In genomic region chr13:98649861-98650260, GRCh38 we compare ENCODE assay signal across 15 cellular contexts.
DNase-seq lines count a peak whose midpoint lies in the region; TF ChIP-seq lines count a peak whose summit lies in the region.
"Had no signal": no experiment of that assay in that cellular context is flagged by ENCODE, and none has a peak within 500 bp of the region (broad histone marks: within the 10 kb centered on the region; RNA-seq: fewer than 3 reads in every experiment).

No MANE protein-coding gene starts in this region.

- H3K27me3 ChIP-seq in Caco-2 (replicated peaks; ENCODE audit: control insufficient read depth, insufficient read depth, low read length) = no peaks in the 10 kb centered on the region
- no peaks in the 10 kb centered on the region for H3K27me3 ChIP-seq in hepatocyte
- H3K27me3 ChIP-seq in suprapubic skin = no peaks in the 10 kb centered on the region

- H3K4me1 Mint-ChIP-seq in Caco-2 (ENCODE audit: low read depth, unreplicated experiment) = peaks cover 72% of the 10 kb centered on the region

- no peaks in the 10 kb centered on the region for H4K20me1 ChIP-seq in hepatocyte (ENCODE audit: insufficient read depth, poor library complexity, severe bottlenecking)

- no peak overlapping the region for H3K4me3 ChIP-seq in Caco-2 (ENCODE audit: low read depth, low read length)
- no peak overlapping the region for H3K4me3 ChIP-seq in hepatocyte
- H3K4me3 ChIP-seq in suprapubic skin = no peak overlapping the region

- DNase-seq in Caco-2 (peak in 1 of 2 experiments; percentile 32), hepatocyte (ENCODE audit: low spot score) (no peak), suprapubic skin (ENCODE audit: low spot score in 2 of 2) (no peak), SIG-M5 treated with dmso at 0.1 percent for 504 hours (lab: John Stamatoyannopoulos, UW; ENCODE audit: unreplicated experiment) (no peak), GM19238 (ENCODE audit: insufficient read length, low spot score) (no peak), DMS79 treated with DMSO at 0.1 percent for 48 hours (lab: John Stamatoyannopoulos, UW) (no peak)
- DNase-seq: DMS79; Karpas-422; NCI-H1105 treated with DMSO at 0.1 percent for 48 hours; NCI-H2029 treated with DMSO at 0.1 percent for 48 hours; NCI-H226; NCI-H510A treated with DMSO at 0.1 percent for 48 hours; NCI-H748 treated with DMSO at 0.1 percent for 48 hours; NK-92 treated with Interleukin-12 subunit alpha and Interleukin-12 subunit beta, amount 100 ng/mL, for 24 hours had no signal

- H3K27ac ChIP-seq in VCaP = peak overlapping the region; percentile 62
- peak overlapping the region; percentile 86 for H3K27ac ChIP-seq in hepatocyte
- H3K27ac ChIP-seq in suprapubic skin = peak overlapping the region; percentile 50

- peak overlapping the region; percentile 65 for H3K4me3 Mint-ChIP-seq in Caco-2 (ENCODE audit: unreplicated experiment)

- H3K27me3 Mint-ChIP-seq in Caco-2 (ENCODE audit: insufficient read depth, unreplicated experiment) = no peaks in the 10 kb centered on the region

- POLR2A ChIA-PET in Caco-2 (lab: Charles Lee) = interaction anchor here (0.8 to 1.3 kb wide), 3 partner anchors 51 to 141 kb away, joined by 3 read pairs; no protein-coding TSS in a partner anchor

- TF ChIP-seq CTCF in Caco-2 (IDR thresholded peaks at IDR 0.05; ENCODE audit: insufficient read depth in 1 of 2, low read depth in 1 of 2, low read length in 1 of 2, severe bottlenecking in 1 of 2, unreplicated experiment in 1 of 2) = no peak
- TF ChIP-seq CTCF in VCaP (conservative IDR thresholded peaks at IDR 0.05) = no peak
- no peak for TF ChIP-seq CTCF in hepatocyte (IDR thresholded peaks at IDR 0.05; ENCODE audit: poor library complexity)
- TF ChIP-seq CTCF in suprapubic skin (IDR thresholded peaks at IDR 0.05) = no peak

- CTCF ChIA-PET in Caco-2 (lab: Charles Lee) = interaction anchor here (1.4 to 1.7 kb wide), 2 partner anchors 165 to 204 kb away, joined by 4 to 5 read pairs; no protein-coding TSS in a partner anchor

- no peak overlapping the region for H2AFZ ChIP-seq in hepatocyte

- intact Hi-C loops in Caco-2 (cut with micrococcal nuclease; ENCODE audit: unreplicated experiment) = loop anchor here (1.0 to 5.0 kb wide), 3 partner anchors 67 to 618 kb away; no protein-coding TSS in a partner anchor

- TSS peak; percentile 31 for BruUV-seq in Caco-2 (replicated peaks; lab: Mats Ljungman, UMichigan)

- TF ChIP-seq EP300 in suprapubic skin (IDR thresholded peaks at IDR 0.05) = no peak

- H3K9me3 ChIP-seq in Caco-2 = no peaks in the 10 kb centered on the region
- H3K9me3 ChIP-seq in hepatocyte (ENCODE audit: low read depth) = no peaks in the 10 kb centered on the region
- H3K9me3 ChIP-seq in suprapubic skin = no peaks in the 10 kb centered on the region

- H3K9me3 Mint-ChIP-seq in Caco-2 (ENCODE audit: unreplicated experiment) = no peaks in the 10 kb centered on the region

- H3K79me2 ChIP-seq in hepatocyte = no peaks in the 10 kb centered on the region

- no peaks in the 10 kb centered on the region for H3K9me2 ChIP-seq in hepatocyte (replicated peaks; ENCODE audit: insufficient read depth)

- peaks cover 5% of the 10 kb centered on the region for H3K36me3 Mint-ChIP-seq in Caco-2 (ENCODE audit: insufficient read depth, unreplicated experiment)

- H3K4me2 ChIP-seq in hepatocyte = peak overlapping the region; percentile 30

- WGBS in hepatocyte (ENCODE audit: low lambda C conversion rate, missing lambda C conversion rate) = 83% methylated on average over 7 of the region's 7 CpGs
- 84% methylated on average over 7 of the region's 7 CpGs for WGBS in suprapubic skin

- no peak for TF ChIP-seq POLR2A in suprapubic skin (IDR thresholded peaks at IDR 0.05)

- H3K36me3 ChIP-seq in Caco-2 (ENCODE audit: control insufficient read depth, insufficient read depth, low read length) = no peaks in the 10 kb centered on the region
- no peaks in the 10 kb centered on the region for H3K36me3 ChIP-seq in hepatocyte (replicated peaks; ENCODE audit: insufficient read depth, low read depth)
- no peaks in the 10 kb centered on the region for H3K36me3 ChIP-seq in suprapubic skin

- H3K4me1 ChIP-seq in Caco-2 = peaks cover 75% of the 10 kb centered on the region
- H3K4me1 ChIP-seq in hepatocyte (ENCODE audit: insufficient read depth) = peaks cover 29% of the 10 kb centered on the region
- H3K4me1 ChIP-seq in suprapubic skin = peaks cover 23% of the 10 kb centered on the region

- peak overlapping the region; percentile 96 for H3K27ac Mint-ChIP-seq in Caco-2 (ENCODE audit: unreplicated experiment)
